18 cellular contexts compared by ENCODE assay signal in genomic region chr11:293852-294661, GRCh38. TPM values are rescaled to one million over a fixed set of nuclear protein-coding genes. Genes with fewer than 3 reads are reported as not detected.
DNase-seq lines count a peak whose midpoint lies in the region; ATAC-seq and TF ChIP-seq lines count a peak whose summit lies in the region.
"Had no signal": no experiment of that assay in that cellular context is flagged by ENCODE, and none has a peak within 500 bp of the region (broad histone marks: within the 10 kb centered on the region; RNA-seq: fewer than 3 reads in every experiment).

No MANE protein-coding gene starts in this region.

- TF ChIP-seq CTCF in upper lobe of right lung (IDR thresholded peaks at IDR 0.05) (no peak), lower lobe of right lung (IDR thresholded peaks at IDR 0.05) (no peak), A673 (conservative IDR thresholded peaks at IDR 0.05; ENCODE audit: low read depth, low read length) (no peak)

- H3K36me3 ChIP-seq in upper lobe of right lung (peaks cover 4% of the 10 kb centered on the region), lower lobe of right lung (peaks cover 22% of the 10 kb centered on the region), A673 (ENCODE audit: insufficient read depth, low read length, poor library complexity, severe bottlenecking) (no peaks in the 10 kb centered on the region)
- H3K36me3 ChIP-seq: uterus had no signal

- intact Hi-C loops in left cardiac atrium (cut with DNase I) = loop anchor here in 1 of 2 donors (10.0 kb wide), 1 partner anchor 59 kb away; the partner anchor contains the start of genes PSMD13 and SIRT3
- intact Hi-C loops in upper lobe of right lung (cut with DNase I) = no loop called here
- intact Hi-C loops in lower lobe of right lung (cut with DNase I) = no loop called here
- intact Hi-C loops in A673 (cut with micrococcal nuclease; ENCODE audit: unreplicated experiment) = no loop called here

- CTCF ChIA-PET in A673 (lab: Charles Lee) = no interaction called here

- no peaks in the 10 kb centered on the region for H3K9me3 ChIP-seq in upper lobe of right lung
- H3K9me3 ChIP-seq in lower lobe of right lung = no peaks in the 10 kb centered on the region
- H3K9me3 ChIP-seq in A673 (ENCODE audit: low read depth, low read length, poor library complexity, severe bottlenecking) = no peaks in the 10 kb centered on the region
- H3K9me3 ChIP-seq: uterus had no signal

- POLR2A ChIA-PET in A673 (lab: Charles Lee; ENCODE audit: low non-redundant PET) = no interaction called here

- H3K4me3 ChIP-seq in upper lobe of right lung = no peak overlapping the region
- H3K4me3 ChIP-seq in lower lobe of right lung = no peak overlapping the region
- H3K4me3 ChIP-seq in A673 (ENCODE audit: low read depth, low read length, poor library complexity, severe bottlenecking) = no peak overlapping the region
- H3K4me3 ChIP-seq: uterus had no signal

- H3K4me1 ChIP-seq in upper lobe of right lung (peaks cover 22% of the 10 kb centered on the region), lower lobe of right lung (peaks cover 19% of the 10 kb centered on the region), A673 (ENCODE audit: insufficient read depth, low read length, poor library complexity, severe bottlenecking) (peaks cover 6% of the 10 kb centered on the region)
- H3K4me1 ChIP-seq: uterus had no signal

- DNase-seq in activated naive CD4-positive, alpha-beta T cell treated with anti-CD3 and anti-CD28 coated beads, Interleukin-2, amount 50 U/mL, for 16 hours = peak; percentile 10
- DNase-seq in activated naive CD4-positive, alpha-beta T cell treated with Interleukin-2 at 50 U/mL for 16 hours = no peak
- peak; percentile 20 for DNase-seq in left cardiac atrium
- DNase-seq in upper lobe of right lung = peak; percentile 60
- DNase-seq in lower lobe of right lung = no peak
- no peak for DNase-seq in A673 (ENCODE audit: low spot score)
- DNase-seq: activated CD4-positive, alpha-beta memory T cell treated with anti-CD3 and anti-CD28 coated beads, Interleukin-2, amount 10 ng/mL, durations not matched to agents 7 days and 5 days; activated gamma-delta T cell treated with Interleukin-2 at 50 U/mL for 16 hours; GOT3; KBM-7; MV-4-11; NCI-H1930; NCI-H446; retina had no signal

- no TSS peak for BruUV-seq in A673 (replicated peaks; lab: Mats Ljungman, UMichigan)

- H3K27ac ChIP-seq in upper lobe of right lung (no peak overlapping the region), lower lobe of right lung (no peak overlapping the region), A673 (ENCODE audit: low read depth, low read length, poor library complexity, severe bottlenecking) (no peak overlapping the region)
- H3K27ac ChIP-seq: uterus had no signal

- H3K27me3 ChIP-seq in upper lobe of right lung (peaks cover 12% of the 10 kb centered on the region), lower lobe of right lung (ENCODE audit: low read depth) (peaks cover 4% of the 10 kb centered on the region), A673 (replicated peaks; ENCODE audit: insufficient read depth, low read depth, low read length, poor library complexity) (no peaks in the 10 kb centered on the region)
- H3K27me3 ChIP-seq: uterus had no signal

- ATAC-seq in left cardiac atrium = no peak
- ATAC-seq in upper lobe of right lung = no peak
- ATAC-seq in lower lobe of right lung = no peak

RNA-seq across cellular contexts. Expression of gene PGGHG, which starts 5.1 kb away (rescaled TPM):
- total RNA-seq in left cardiac atrium (10 to 100 TPM; 10.8 to 15.8 TPM), upper lobe of right lung (105 TPM), lower lobe of right lung (163 TPM), A673 (2021) (5.4 and 8.6 TPM in 2 replicates)

RNA-seq across cellular contexts. Expression of gene IFITM5, which starts 5.3 kb away (rescaled TPM):
- total RNA-seq in left cardiac atrium (not detected), upper lobe of right lung (not detected), lower lobe of right lung (not detected), A673 (2021) (not detected in 2 replicates)
- total RNA-seq: activated CD4-positive, alpha-beta memory T cell treated with anti-CD3 and anti-CD28 coated beads, Interleukin-2, amount 10 ng/mL, durations not matched to agents 7 days and 5 days; astrocyte; CD4-positive, alpha-beta memory T cell; neural crest cell; uterus had no signal

RNA-seq across cellular contexts. Expression of gene IFITM2, which starts 13.6 kb away (rescaled TPM):
- 100 to 1,000 TPM; 420 to 494 TPM for total RNA-seq in left cardiac atrium
- total RNA-seq in upper lobe of right lung = 521 TPM
- total RNA-seq in lower lobe of right lung = 607 TPM
- total RNA-seq in A673 (2021) = 23.3 and 25.5 TPM in 2 replicates

RNA-seq across cellular contexts. Expression of gene NLRP6, which starts 15.8 kb away (rescaled TPM):
- under 1 TPM; 0.16 to 0.62 TPM for total RNA-seq in left cardiac atrium
- 1.7 TPM for total RNA-seq in upper lobe of right lung
- total RNA-seq in lower lobe of right lung = 1.3 TPM
- not detected in 2 replicates for total RNA-seq in A673 (2021)
- total RNA-seq: astrocyte, neural crest cell had no signal

RNA-seq across cellular contexts. Expression of gene IFITM1, which starts 19.8 kb away (rescaled TPM):
- total RNA-seq in left cardiac atrium (100 to 1,000 TPM; 151 to 215 TPM), upper lobe of right lung (128 TPM), lower lobe of right lung (128 TPM), A673 (2021) (24.4 and 34.1 TPM in 2 replicates)

Comparison
In these comparisons a context has a peak if more than half of its experiments do, and no peak if none do; other contexts are left out.
1. DNase-seq: peak in activated naive CD4-positive, alpha-beta T cell treated with anti-CD3 and anti-CD28 coated beads, Interleukin-2, amount 50 U/mL, for 16 hours (single experiment), left cardiac atrium (single experiment) and upper lobe of right lung (single experiment); none in activated naive CD4-positive, alpha-beta T cell treated with Interleukin-2 at 50 U/mL for 16 hours (single experiment), lower lobe of right lung (single experiment) and A673 (single experiment).
2. RNA of gene IFITM2, which starts 13.6 kb away (total RNA-seq): 607 TPM in lower lobe of right lung (single experiment), 521 TPM in upper lobe of right lung (single experiment) and 420 to 494 TPM in left cardiac atrium; 23.3 to 25.5 TPM in A673; every median in the first group is over 10 times any median in the second.